ENCODE assay signal across 13 cellular contexts in genomic region chr13:111209613-111210012, GRCh38.
DNase-seq lines count a peak whose midpoint lies in the region; ATAC-seq and TF ChIP-seq lines count a peak whose summit lies in the region.
"Had no signal": no experiment of that assay in that cellular context is flagged by ENCODE, and none has a peak within 500 bp of the region (broad histone marks: within the 10 kb centered on the region; RNA-seq: fewer than 3 reads in every experiment).

No MANE protein-coding gene starts in this region.

- H3K27me3 ChIP-seq in ACC112 (ENCODE audit: insufficient read depth, low read length) (no peaks in the 10 kb centered on the region), SJSA1 (replicated peaks) (no peaks in the 10 kb centered on the region), fibroblast of lung (ENCODE audit: control insufficient read depth, insufficient read depth, low read length) (no peaks in the 10 kb centered on the region), osteoblast (ENCODE audit: insufficient read depth, low read length) (no peaks in the 10 kb centered on the region), endodermal cell (ENCODE audit: control insufficient read depth, insufficient read depth, low read length, poor library complexity, severe bottlenecking) (no peaks in the 10 kb centered on the region)
- H3K27me3 ChIP-seq: colonic mucosa had no signal

- no peaks in the 10 kb centered on the region for H3K27me3 Mint-ChIP-seq in endodermal cell (ENCODE audit: insufficient read depth)
- H3K27me3 Mint-ChIP-seq: activated naive CD8-positive, alpha-beta T cell; IgD-negative memory B cell had no signal

- DNase-seq in SJSA1 (ENCODE audit: low read depth in 1 of 2, low spot score in 2 of 2) (no peak), fibroblast of lung (ENCODE audit: low read depth in 2 of 2) (no peak), osteoblast (ENCODE audit: insufficient read length, low spot score, missing footprints) (no peak), endodermal cell (no peak)
- DNase-seq in activated CD4-positive, alpha-beta T cell treated with anti-CD3 and anti-CD28 coated beads for 1 hour = no peak
- no peak for DNase-seq in activated CD4-positive, CD25-positive, alpha-beta regulatory T cell treated with anti-CD3 and anti-CD28 coated beads, Interleukin-2, amount 50 U/mL, for 72 hours
- DNase-seq: colonic mucosa, DMS 273 treated with DMSO at 0.1 percent for 48 hours, NCI-H1105 had no signal

- no peak for ATAC-seq in GM18909 (IDR thresholded peaks at IDR 0.05; ENCODE audit: poor library complexity, unreplicated experiment)

- H3K27ac ChIP-seq in ACC112 (ENCODE audit: low read depth, low read length) (peak overlapping the region; percentile 88; the same call in 1 of the 2 replicates), SJSA1 (peak overlapping the region; percentile 73), fibroblast of lung (ENCODE audit: insufficient read depth, low read length) (peak overlapping the region; percentile 77), osteoblast (ENCODE audit: low read depth, low read length) (peak overlapping the region; percentile 83), endodermal cell (ENCODE audit: low read depth, low read length) (no peak overlapping the region)
- H3K27ac ChIP-seq: colonic mucosa had no signal

- TF ChIP-seq CTCF in fibroblast of lung (conservative IDR thresholded peaks at IDR 0.05 in 1 of 2, IDR thresholded peaks at IDR 0.05 in 1 of 2; ENCODE audit: low read depth in 1 of 2, low read length in 2 of 2) (no peak), osteoblast (IDR thresholded peaks at IDR 0.05; ENCODE audit: extremely low read depth, low read depth, low read length) (no peak), endodermal cell (conservative IDR thresholded peaks at IDR 0.05) (no peak)

- H3K9me3 ChIP-seq in SJSA1 (replicated peaks) (no peaks in the 10 kb centered on the region), fibroblast of lung (ENCODE audit: control insufficient read depth, insufficient read depth, low read depth, low read length) (no peaks in the 10 kb centered on the region), osteoblast (ENCODE audit: low read depth, low read length) (no peaks in the 10 kb centered on the region), endodermal cell (ENCODE audit: control insufficient read depth, low read length) (no peaks in the 10 kb centered on the region)
- H3K9me3 ChIP-seq: colonic mucosa had no signal

- H3K27ac Mint-ChIP-seq in endodermal cell = no peak overlapping the region
- H3K27ac Mint-ChIP-seq: activated naive CD8-positive, alpha-beta T cell had no signal

- no peak overlapping the region; the same call in 1 of the 2 replicates for H3K4me3 ChIP-seq in ACC112 (ENCODE audit: low read depth, low read length)
- H3K4me3 ChIP-seq in SJSA1 = no peak overlapping the region
- peak overlapping the region in 1 of 4 experiments; percentile 55 for H3K4me3 ChIP-seq in fibroblast of lung (replicated peaks in 1 of 4; ENCODE audit: control extremely low read depth in 1 of 4, insufficient read depth in 1 of 4, low read depth in 3 of 4, low read length in 4 of 4)
- peak overlapping the region; percentile 49 for H3K4me3 ChIP-seq in osteoblast (ENCODE audit: insufficient read depth, low read length)
- no peak overlapping the region for H3K4me3 ChIP-seq in endodermal cell (ENCODE audit: low read length)
- H3K4me3 ChIP-seq: colonic mucosa had no signal

- H2AFZ ChIP-seq in ACC112 (ENCODE audit: low read length, unreplicated experiment) = no peak overlapping the region
- H2AFZ ChIP-seq in fibroblast of lung (ENCODE audit: low read length) = no peak overlapping the region
- H2AFZ ChIP-seq in osteoblast (ENCODE audit: low read length) = no peak overlapping the region

- peaks cover 9% of the 10 kb centered on the region for H3K36me3 Mint-ChIP-seq in endodermal cell (ENCODE audit: low read depth)
- H3K36me3 Mint-ChIP-seq: activated naive CD8-positive, alpha-beta T cell had no signal

- H3K4me1 ChIP-seq in ACC112 (ENCODE audit: control insufficient read depth, insufficient read depth, low read length, unreplicated experiment) (peaks cover 29% of the 10 kb centered on the region), SJSA1 (replicated peaks) (peaks cover 35% of the 10 kb centered on the region), fibroblast of lung (ENCODE audit: control insufficient read depth, extremely low read depth, insufficient read depth, low read length) (peaks cover 19% of the 10 kb centered on the region), osteoblast (ENCODE audit: insufficient read depth, low read length) (peaks cover 23% of the 10 kb centered on the region), endodermal cell (ENCODE audit: control insufficient read depth, insufficient read depth, low read length) (peaks cover 2% of the 10 kb centered on the region)
- H3K4me1 ChIP-seq: colonic mucosa had no signal

- WGBS in endodermal cell (ENCODE audit: insufficient coverage in 1 of 2, insufficient read length in 1 of 2), 2 experiments = 89 to 94% methylated on average over 7 to 9 of the region's 9 CpGs

- no peak overlapping the region for H3K4me3 Mint-ChIP-seq in endodermal cell
- H3K4me3 Mint-ChIP-seq: activated naive CD8-positive, alpha-beta T cell; IgD-negative memory B cell had no signal

- H3K4me2 ChIP-seq in fibroblast of lung (ENCODE audit: extremely low read depth, insufficient read depth, low read length) (peak overlapping the region; percentile 60), osteoblast (ENCODE audit: insufficient read depth, low read length) (peak overlapping the region; percentile 45)

- H3K36me3 ChIP-seq in ACC112 (ENCODE audit: insufficient read depth, low read length) (no peaks in the 10 kb centered on the region), SJSA1 (peaks cover 58% of the 10 kb centered on the region), fibroblast of lung (ENCODE audit: control insufficient read depth, insufficient read depth, low read length) (peaks cover 1% of the 10 kb centered on the region), osteoblast (ENCODE audit: insufficient read depth, low read length) (no peaks in the 10 kb centered on the region), endodermal cell (ENCODE audit: control insufficient read depth, insufficient read depth, low read length) (peaks cover 6% of the 10 kb centered on the region)
- H3K36me3 ChIP-seq: colonic mucosa had no signal

- no peaks in the 10 kb centered on the region for H4K20me1 ChIP-seq in fibroblast of lung (ENCODE audit: control insufficient read depth, extremely low read depth, insufficient read depth, low read length)
- H4K20me1 ChIP-seq in osteoblast (ENCODE audit: insufficient read depth, low read length) = peaks cover 6% of the 10 kb centered on the region

- H3K79me2 ChIP-seq in ACC112 (ENCODE audit: control insufficient read depth, insufficient read depth, low read length, unreplicated experiment) (peaks cover 61% of the 10 kb centered on the region), fibroblast of lung (ENCODE audit: control insufficient read depth, insufficient read depth, low read length) (peaks cover 57% of the 10 kb centered on the region), osteoblast (ENCODE audit: insufficient read depth, low read length) (peaks cover 78% of the 10 kb centered on the region)

- H3K9me3 Mint-ChIP-seq in endodermal cell = no peaks in the 10 kb centered on the region
- H3K9me3 Mint-ChIP-seq: IgD-negative memory B cell had no signal

- peaks cover 31% of the 10 kb centered on the region for H3K4me1 Mint-ChIP-seq in endodermal cell

- H3K9ac ChIP-seq in fibroblast of lung (ENCODE audit: insufficient read depth, low read length) = no peak overlapping the region
- H3K9ac ChIP-seq in endodermal cell (ENCODE audit: extremely low read depth, low read length, poor library complexity, severe bottlenecking) = no peak overlapping the region
